ENCODE assay signal across 25 cellular contexts in the genomic region with DNA sequence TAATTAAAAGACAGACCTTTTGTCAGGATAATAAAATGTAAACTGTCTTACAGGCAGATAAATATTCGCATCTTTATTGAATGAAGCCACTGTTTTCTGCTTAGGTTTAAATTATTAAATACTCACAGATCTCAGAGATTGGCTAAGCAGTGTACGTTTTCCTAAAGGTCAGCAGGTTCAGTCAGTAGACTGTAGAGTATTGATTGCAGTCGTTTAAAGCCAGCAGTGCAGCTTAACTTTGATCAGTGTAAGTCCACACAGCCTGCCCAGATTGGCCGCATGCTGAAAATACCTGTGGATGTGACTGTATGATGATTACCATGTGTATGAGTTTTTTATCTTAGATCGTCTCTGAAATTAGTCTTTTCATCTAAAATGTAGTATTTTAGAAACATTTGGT.
"Had no signal": no experiment of that assay in that cellular context is flagged by ENCODE, and none has a peak within 500 bp of the region (broad histone marks: within the 10 kb centered on the region; RNA-seq: fewer than 3 reads in every experiment).

No MANE protein-coding gene starts in this region.

- H3K4me3 ChIP-seq: lower lobe of right lung, pancreas, prostate gland, sigmoid colon, spleen, tibial nerve, uterus had no signal

- H3K27me3 Mint-ChIP-seq: naive thymus-derived CD8-positive, alpha-beta T cell; stimulated activated naive CD8-positive, alpha-beta T cell treated with anti-CD3 and anti-CD28 coated beads, Interleukin-15, amount 100 ng/mL, for 72 hours; type B pancreatic cell had no signal

- H3K4me3 Mint-ChIP-seq: naive thymus-derived CD8-positive, alpha-beta T cell; nephron; neural crest cell; stimulated activated effector memory CD8-positive, alpha-beta T cell treated with anti-CD3 and anti-CD28 coated beads, Interleukin-12 subunit alpha, Interleukin-12 subunit beta, amount 100 ng/mL, for 72 hours; stimulated activated naive CD8-positive, alpha-beta T cell treated with anti-CD3 and anti-CD28 coated beads, Interleukin-15, amount 100 ng/mL, for 72 hours; type B pancreatic cell had no signal

- ATAC-seq: left ventricle myocardium superior; lower lobe of right lung; naive thymus-derived CD8-positive, alpha-beta T cell; pancreas; right cardiac atrium; stimulated activated effector memory CD8-positive, alpha-beta T cell treated with anti-CD3 and anti-CD28 coated beads, Interleukin-12 subunit alpha, Interleukin-12 subunit beta, amount 100 ng/mL, for 72 hours; stimulated activated naive CD8-positive, alpha-beta T cell treated with anti-CD3 and anti-CD28 coated beads, Interleukin-15, amount 100 ng/mL, for 72 hours had no signal

- H3K27ac ChIP-seq: lower lobe of right lung, pancreas, prostate gland, sigmoid colon, spleen, tibial nerve, uterus had no signal

- H3K27ac Mint-ChIP-seq: naive thymus-derived CD8-positive, alpha-beta T cell; nephron; stimulated activated effector memory CD8-positive, alpha-beta T cell treated with anti-CD3 and anti-CD28 coated beads, Interleukin-12 subunit alpha, Interleukin-12 subunit beta, amount 100 ng/mL, for 72 hours; stimulated activated naive CD8-positive, alpha-beta T cell treated with anti-CD3 and anti-CD28 coated beads, Interleukin-15, amount 100 ng/mL, for 72 hours; type B pancreatic cell had no signal

- H3K9me3 Mint-ChIP-seq: naive thymus-derived CD8-positive, alpha-beta T cell; neural crest cell; stimulated activated effector memory CD8-positive, alpha-beta T cell treated with anti-CD3 and anti-CD28 coated beads, Interleukin-12 subunit alpha, Interleukin-12 subunit beta, amount 100 ng/mL, for 72 hours; stimulated activated naive CD8-positive, alpha-beta T cell treated with anti-CD3 and anti-CD28 coated beads, Interleukin-15, amount 100 ng/mL, for 72 hours; type B pancreatic cell had no signal

- DNase-seq: islet precursor cell; left ventricle myocardium superior; lower lobe of right lung; mammary epithelial cell; mesenchymal stem cell; naive thymus-derived CD8-positive, alpha-beta T cell; nucleus accumbens; pancreas; posterior cingulate gyrus; retina; right cardiac atrium; sigmoid colon; small intestine; spleen; stimulated activated CD4-positive, alpha-beta T cell treated with anti-CD3 and anti-CD28 coated beads, Interleukin-4, amount 100 ng/mL, for 24 hours; stimulated activated naive CD4-positive, alpha-beta T cell treated with Interleukin-2 at 50 U/mL for 16 hours; stimulated activated naive CD8-positive, alpha-beta T cell treated with anti-CD3 and anti-CD28 coated beads, Interleukin-15, amount 100 ng/mL, for 72 hours; substantia nigra; uterus had no signal

- H3K36me3 ChIP-seq: pancreas, prostate gland, uterus had no signal

- H3K4me1 ChIP-seq: lower lobe of right lung, prostate gland, spleen, uterus had no signal

- H3K27me3 ChIP-seq: pancreas, sigmoid colon, spleen, tibial nerve, uterus had no signal

- H3K9me3 ChIP-seq: lower lobe of right lung, pancreas, prostate gland, sigmoid colon, spleen, tibial nerve, uterus had no signal
